In genomic region chr9:90478821-90479220, GRCh38 we compare ENCODE assay signal across 36 cellular contexts.
"Had no signal": no experiment of that assay in that cellular context is flagged by ENCODE, and none has a peak within 500 bp of the region (broad histone marks: within the 10 kb centered on the region; RNA-seq: fewer than 3 reads in every experiment).

No MANE protein-coding gene starts in this region.

- H3K36me3 Mint-ChIP-seq: activated CD8-positive, alpha-beta memory T cell treated with anti-CD3 and anti-CD28 coated beads, Interleukin-2, amount 10 ng/mL, durations not matched to agents 7 days and 5 days; activated naive CD4-positive, alpha-beta T cell treated with anti-CD3 and anti-CD28 coated beads, Interleukin-2, amount 10 ng/mL, durations not matched to agents 7 days and 5 days; activated naive CD4-positive, alpha-beta T cell treated with anti-CD3 and anti-CD28 coated beads, Interleukin-2, amount 50 U/mL, for 24 hours; activated naive CD8-positive, alpha-beta T cell; activated naive CD8-positive, alpha-beta T cell treated with anti-CD3 and anti-CD28 coated beads, Interleukin-2, amount 10 ng/mL, durations not matched to agents 7 days and 5 days; brain had no signal

- H3K27ac ChIP-seq: ascending aorta, cardiac muscle cell had no signal

- DNase-seq: activated CD4-positive, alpha-beta memory T cell treated with anti-CD3 and anti-CD28 coated beads, Interleukin-2, amount 10 ng/mL, durations not matched to agents 7 days and 5 days; activated CD4-positive, alpha-beta T cell treated with anti-CD3 and anti-CD28 coated beads for 1 hour; activated CD4-positive, alpha-beta T cell treated with anti-CD3 and anti-CD28 coated beads for 36 hours; activated CD4-positive, alpha-beta T cell treated with anti-CD3 and anti-CD28 coated beads for 48 hours; activated CD4-positive, alpha-beta T cell treated with anti-CD3 and anti-CD28 coated beads, Interleukin-2, amount 10 ng/mL, durations not matched to agents 7 days and 5 days; activated CD4-positive, alpha-beta T cell treated with anti-CD3 and anti-CD28 coated beads, Interleukin-2, amount 50 U/mL, for 48 hours; activated CD4-positive, CD25-positive, alpha-beta regulatory T cell; activated CD8-positive, alpha-beta memory T cell treated with anti-CD3 and anti-CD28 coated beads for 24 hours; activated CD8-positive, alpha-beta memory T cell treated with anti-CD3 and anti-CD28 coated beads, Interleukin-2, amount 10 ng/mL, durations not matched to agents 7 days and 5 days; activated CD8-positive, alpha-beta memory T cell treated with anti-CD3 and anti-CD28 coated beads, Interleukin-2, amount 50 U/mL, for 48 hours; activated CD8-positive, alpha-beta T cell treated with anti-CD3 and anti-CD28 coated beads, Interleukin-2, amount 10 ng/mL, durations not matched to agents 7 days and 5 days; activated effector memory CD4-positive, alpha-beta T cell treated with Interleukin-2 at 50 U/mL for 16 hours; activated gamma-delta T cell; activated naive CD4-positive, alpha-beta T cell treated with anti-CD3 and anti-CD28 coated beads, Interleukin-2, amount 10 ng/mL, durations not matched to agents 7 days and 5 days; activated naive CD4-positive, alpha-beta T cell treated with Interleukin-2 at 50 U/mL for 16 hours; activated naive CD8-positive, alpha-beta T cell treated with anti-CD3 and anti-CD28 coated beads, Interleukin-2, amount 10 ng/mL, durations not matched to agents 7 days and 5 days; activated naive CD8-positive, alpha-beta T cell treated with anti-CD3 and anti-CD28 coated beads, Interleukin-2, amount 50 U/mL, for 24 hours; activated T-cell treated with anti-CD3 and anti-CD28 coated beads, Interleukin-2, amount 50 U/mL, for 24 hours; activated T-cell treated with anti-CD3 and anti-CD28 coated beads, Interleukin-2, amount 50 U/mL, for 48 hours; amygdala; anterior cingulate cortex; caudate nucleus; cerebellar nuclear complex; T-helper 1 cell; T-helper 2 cell; T-helper 9 cell had no signal

- H3K27me3 ChIP-seq: ascending aorta, cardiac muscle cell had no signal

- H3K4me1 ChIP-seq: ascending aorta had no signal

- H3K4me1 Mint-ChIP-seq: activated CD4-positive, alpha-beta memory T cell treated with anti-CD3 and anti-CD28 coated beads, Interleukin-2, amount 10 ng/mL, durations not matched to agents 7 days and 5 days; activated CD4-positive, alpha-beta T cell treated with anti-CD3 and anti-CD28 coated beads for 36 hours; activated CD4-positive, alpha-beta T cell treated with anti-CD3 and anti-CD28 coated beads, Interleukin-2, amount 10 ng/mL, durations not matched to agents 7 days and 5 days; activated CD8-positive, alpha-beta memory T cell treated with anti-CD3 and anti-CD28 coated beads, Interleukin-2, amount 10 ng/mL, durations not matched to agents 7 days and 5 days; activated naive CD4-positive, alpha-beta T cell treated with anti-CD3 and anti-CD28 coated beads, Interleukin-2, amount 10 ng/mL, durations not matched to agents 7 days and 5 days; activated naive CD4-positive, alpha-beta T cell treated with anti-CD3 and anti-CD28 coated beads, Interleukin-2, amount 50 U/mL, for 24 hours; activated naive CD8-positive, alpha-beta T cell treated with anti-CD3 and anti-CD28 coated beads, Interleukin-2, amount 10 ng/mL, durations not matched to agents 7 days and 5 days; activated naive CD8-positive, alpha-beta T cell treated with anti-CD3 and anti-CD28 coated beads, Interleukin-2, amount 50 U/mL, for 24 hours; brain; central memory CD8-positive, alpha-beta T cell had no signal

- H3K4me3 Mint-ChIP-seq: activated CD4-positive, alpha-beta memory T cell treated with anti-CD3 and anti-CD28 coated beads, Interleukin-2, amount 10 ng/mL, durations not matched to agents 7 days and 5 days; activated CD4-positive, alpha-beta T cell treated with anti-CD3 and anti-CD28 coated beads for 36 hours; activated CD4-positive, alpha-beta T cell treated with anti-CD3 and anti-CD28 coated beads, Interleukin-2, amount 10 ng/mL, durations not matched to agents 7 days and 5 days; activated CD8-positive, alpha-beta memory T cell treated with anti-CD3 and anti-CD28 coated beads, Interleukin-2, amount 10 ng/mL, durations not matched to agents 7 days and 5 days; activated CD8-positive, alpha-beta T cell treated with anti-CD3 and anti-CD28 coated beads, Interleukin-2, amount 10 ng/mL, durations not matched to agents 7 days and 5 days; activated naive CD4-positive, alpha-beta T cell treated with anti-CD3 and anti-CD28 coated beads, Interleukin-2, amount 10 ng/mL, durations not matched to agents 7 days and 5 days; activated naive CD4-positive, alpha-beta T cell treated with anti-CD3 and anti-CD28 coated beads, Interleukin-2, amount 50 U/mL, for 24 hours; activated naive CD8-positive, alpha-beta T cell; activated naive CD8-positive, alpha-beta T cell treated with anti-CD3 and anti-CD28 coated beads, Interleukin-2, amount 10 ng/mL, durations not matched to agents 7 days and 5 days; activated naive CD8-positive, alpha-beta T cell treated with anti-CD3 and anti-CD28 coated beads, Interleukin-2, amount 50 U/mL, for 24 hours; activated T-cell treated with anti-CD3 and anti-CD28 coated beads, Interleukin-2, amount 50 U/mL, for 24 hours; brain; central memory CD8-positive, alpha-beta T cell; T-helper 1 cell treated with Interleukin-12 subunit alpha and Interleukin-12 subunit beta and Interleukin-4 antibody, amounts not matched to agents 30 μg/mL and 1 μg/mL, for 36 hours; T-helper 2 cell treated with Interferon-gamma antibody and Interleukin-4, amounts not matched to agents 5 μg/mL and 100 μg/mL, for 36 hours had no signal

- H3K4me3 ChIP-seq: ascending aorta, cardiac muscle cell had no signal

- H3K27ac Mint-ChIP-seq: activated CD4-positive, alpha-beta memory T cell treated with anti-CD3 and anti-CD28 coated beads, Interleukin-2, amount 10 ng/mL, durations not matched to agents 7 days and 5 days; activated CD4-positive, alpha-beta T cell treated with anti-CD3 and anti-CD28 coated beads for 36 hours; activated CD4-positive, alpha-beta T cell treated with anti-CD3 and anti-CD28 coated beads, Interleukin-2, amount 10 ng/mL, durations not matched to agents 7 days and 5 days; activated CD8-positive, alpha-beta memory T cell treated with anti-CD3 and anti-CD28 coated beads, Interleukin-2, amount 10 ng/mL, durations not matched to agents 7 days and 5 days; activated CD8-positive, alpha-beta T cell treated with anti-CD3 and anti-CD28 coated beads, Interleukin-2, amount 10 ng/mL, durations not matched to agents 7 days and 5 days; activated naive CD4-positive, alpha-beta T cell treated with anti-CD3 and anti-CD28 coated beads, Interleukin-2, amount 50 U/mL, for 24 hours; activated naive CD8-positive, alpha-beta T cell; activated naive CD8-positive, alpha-beta T cell treated with anti-CD3 and anti-CD28 coated beads, Interleukin-2, amount 10 ng/mL, durations not matched to agents 7 days and 5 days; activated naive CD8-positive, alpha-beta T cell treated with anti-CD3 and anti-CD28 coated beads, Interleukin-2, amount 50 U/mL, for 24 hours; activated T-cell treated with anti-CD3 and anti-CD28 coated beads, Interleukin-2, amount 50 U/mL, for 24 hours; activated T-helper 2 cell treated with anti-CD3 and anti-CD28 coated beads, Interferon-gamma antibody, Interleukin-2, Interleukin-4, amounts not matched to agents 10 μg/mL and 5 μg/mL and 100 μg/mL, durations not matched to agents 14 hours and 24 hours and 36 hours; brain; T-helper 1 cell treated with Interleukin-12 subunit alpha and Interleukin-12 subunit beta and Interleukin-4 antibody, amounts not matched to agents 30 μg/mL and 1 μg/mL, for 36 hours; T-helper 2 cell treated with Interferon-gamma antibody and Interleukin-4, amounts not matched to agents 5 μg/mL and 100 μg/mL, for 36 hours had no signal

- H3K9me3 ChIP-seq: ascending aorta had no signal

- ATAC-seq: activated CD4-positive, alpha-beta T cell treated with anti-CD3 and anti-CD28 coated beads for 36 hours; activated CD4-positive, CD25-positive, alpha-beta regulatory T cell treated with anti-CD3 and anti-CD28 coated beads, Interleukin-2, amount 50 U/mL, for 24 hours; activated CD8-positive, alpha-beta memory T cell treated with anti-CD3 and anti-CD28 coated beads, Interleukin-2, amount 10 ng/mL, durations not matched to agents 7 days and 5 days; activated CD8-positive, alpha-beta T cell treated with anti-CD3 and anti-CD28 coated beads, Interleukin-2, amount 10 ng/mL, durations not matched to agents 7 days and 5 days; activated naive CD8-positive, alpha-beta T cell treated with anti-CD3 and anti-CD28 coated beads, Interleukin-2, amount 50 U/mL, for 24 hours had no signal

- H3K36me3 ChIP-seq: ascending aorta, cardiac muscle cell had no signal

- H3K9me3 Mint-ChIP-seq: activated CD4-positive, alpha-beta memory T cell treated with anti-CD3 and anti-CD28 coated beads, Interleukin-2, amount 10 ng/mL, durations not matched to agents 7 days and 5 days; activated CD4-positive, alpha-beta T cell treated with anti-CD3 and anti-CD28 coated beads, Interleukin-2, amount 10 ng/mL, durations not matched to agents 7 days and 5 days; activated naive CD4-positive, alpha-beta T cell treated with anti-CD3 and anti-CD28 coated beads, Interleukin-2, amount 10 ng/mL, durations not matched to agents 7 days and 5 days; activated naive CD4-positive, alpha-beta T cell treated with anti-CD3 and anti-CD28 coated beads, Interleukin-2, amount 50 U/mL, for 24 hours; activated naive CD8-positive, alpha-beta T cell treated with anti-CD3 and anti-CD28 coated beads, Interleukin-2, amount 10 ng/mL, durations not matched to agents 7 days and 5 days; activated naive CD8-positive, alpha-beta T cell treated with anti-CD3 and anti-CD28 coated beads, Interleukin-2, amount 50 U/mL, for 24 hours; activated T-cell treated with anti-CD3 and anti-CD28 coated beads, Interleukin-2, amount 50 U/mL, for 24 hours; activated T-helper 2 cell treated with anti-CD3 and anti-CD28 coated beads, Interferon-gamma antibody, Interleukin-2, Interleukin-4, amounts not matched to agents 10 μg/mL and 5 μg/mL and 100 μg/mL, durations not matched to agents 14 hours and 24 hours and 36 hours; brain; central memory CD8-positive, alpha-beta T cell; T-helper 1 cell treated with Interleukin-12 subunit alpha and Interleukin-12 subunit beta and Interleukin-4 antibody, amounts not matched to agents 30 μg/mL and 1 μg/mL, for 36 hours; T-helper 2 cell treated with Interferon-gamma antibody and Interleukin-4, amounts not matched to agents 5 μg/mL and 100 μg/mL, for 36 hours had no signal

- H3K27me3 Mint-ChIP-seq: activated naive CD8-positive, alpha-beta T cell; central memory CD8-positive, alpha-beta T cell had no signal
